In genomic region chr11:73012121-73012863, GRCh38 we compare ENCODE assay signal across 1 cellular context.
TF ChIP-seq lines count a peak whose summit lies in the region.

No MANE protein-coding gene starts in this region.

TF ChIP-seq in H1, 55 proteins besides CTCF, POLR2A, EP300 and RAD21 (continued from another document):
- no peak for TF ChIP-seq SIRT6 (IDR thresholded peaks at IDR 0.05; ENCODE audit: low read length)
- TF ChIP-seq NANOG (IDR thresholded peaks at IDR 0.05; ENCODE audit: insufficient read depth, low read depth, low read length, poor library complexity, severe bottlenecking): peak; percentile 50
- peak; percentile 58 for TF ChIP-seq CHD7 (IDR thresholded peaks at IDR 0.05; ENCODE audit: insufficient replicate concordance, low read length)
- TF ChIP-seq ATF3 (IDR thresholded peaks at IDR 0.05; ENCODE audit: insufficient read depth, low read depth, low read length): no peak
TF ChIP-seq in H1: peak in this region for 3.
